Comparison of ENCODE assay signal across 20 cellular contexts in the genomic region with DNA sequence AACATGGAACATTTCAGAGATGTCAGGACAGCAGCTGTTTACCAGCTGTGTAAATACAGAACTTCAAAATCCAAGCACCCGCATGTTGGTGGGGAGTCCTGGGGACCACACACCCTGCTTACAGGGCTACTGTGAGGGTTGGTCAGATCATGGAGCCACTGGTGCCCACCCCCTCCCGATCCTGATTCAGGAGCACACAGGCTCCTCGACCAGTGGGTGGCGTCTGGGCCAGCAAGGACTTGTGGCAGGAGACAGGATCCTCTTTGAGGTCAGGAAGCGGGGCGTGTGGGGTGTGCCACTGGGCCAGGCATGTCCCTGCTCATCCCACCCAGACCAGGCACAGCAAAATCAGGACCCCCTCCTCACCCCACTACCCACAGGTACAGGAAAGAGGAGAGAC.
A peak's percentile ranks its signal among the peaks of the same experiment; 100 is the strongest.
DNase-seq lines count a peak whose midpoint lies in the region; ATAC-seq and TF ChIP-seq lines count a peak whose summit lies in the region.
"Had no signal": no experiment of that assay in that cellular context is flagged by ENCODE, and none has a peak within 500 bp of the region (broad histone marks: within the 10 kb centered on the region; RNA-seq: fewer than 3 reads in every experiment).

No MANE protein-coding gene starts in this region.

- no peaks in the 10 kb centered on the region for H4K20me1 ChIP-seq in DND-41 (ENCODE audit: insufficient read depth, low read length)

- H3K9me3 ChIP-seq in BE2C: no peaks in the 10 kb centered on the region
- H3K9me3 ChIP-seq in DND-41 (ENCODE audit: insufficient read depth, low read length, severe bottlenecking): no peaks in the 10 kb centered on the region
- no peaks in the 10 kb centered on the region for H3K9me3 ChIP-seq in RWPE2 (ENCODE audit: severe bottlenecking)
- H3K9me3 ChIP-seq in tibial artery: no peaks in the 10 kb centered on the region
- H3K9me3 ChIP-seq: gastroesophageal sphincter, Peyer's patch, prostate gland, testis had no signal

- H3K9ac ChIP-seq in DND-41 (ENCODE audit: low read depth, low read length): no peak overlapping the region

- TF ChIP-seq CTCF in BE2C (IDR thresholded peaks at IDR 0.05; ENCODE audit: low read depth, low read length) (peak; percentile 24; the same call in 1 of the 2 replicates), DND-41 (IDR thresholded peaks at IDR 0.05; ENCODE audit: borderline replicate concordance, extremely low read depth, low read length, poor library complexity, severe bottlenecking) (peak; percentile 19), RWPE2 (IDR thresholded peaks at IDR 0.05; ENCODE audit: poor library complexity, severe bottlenecking) (peak; percentile 22), tibial artery (IDR thresholded peaks at IDR 0.05) (no peak)

- H3K4me1 ChIP-seq in BE2C (no peaks in the 10 kb centered on the region), DND-41 (ENCODE audit: insufficient read depth, low read length) (peaks cover 16% of the 10 kb centered on the region; the same call in 1 of the 2 replicates), RWPE2 (ENCODE audit: insufficient read depth, poor library complexity, severe bottlenecking) (no peaks in the 10 kb centered on the region), tibial artery (no peaks in the 10 kb centered on the region)
- H3K4me1 ChIP-seq: gastroesophageal sphincter, Peyer's patch, prostate gland had no signal

- no peak overlapping the region for H2AFZ ChIP-seq in DND-41 (ENCODE audit: low read depth, low read length)

- H3K27me3 ChIP-seq in BE2C (no peaks in the 10 kb centered on the region; the same call in none of the 2 replicates), DND-41 (ENCODE audit: insufficient read depth, low read length, poor library complexity) (no peaks in the 10 kb centered on the region), RWPE2 (ENCODE audit: insufficient read depth, poor library complexity, severe bottlenecking) (peaks cover 3% of the 10 kb centered on the region), tibial artery (peaks cover 0 to 17% of the 10 kb centered on the region in 2 donors)
- H3K27me3 ChIP-seq: Peyer's patch, testis had no signal

- H3K36me3 ChIP-seq in BE2C (no peaks in the 10 kb centered on the region), DND-41 (ENCODE audit: insufficient read depth, low read length) (no peaks in the 10 kb centered on the region), RWPE2 (ENCODE audit: low read depth) (no peaks in the 10 kb centered on the region), tibial artery (no peaks in the 10 kb centered on the region)
- H3K36me3 ChIP-seq: gastroesophageal sphincter, Peyer's patch, prostate gland had no signal

- intact Hi-C loops in tibial artery (cut with DNase I; ENCODE audit: low total_unique reads): no loop called here

- H3K27ac ChIP-seq in DND-41 (ENCODE audit: low read length): no peak overlapping the region
- no peak overlapping the region for H3K27ac ChIP-seq in RWPE2 (ENCODE audit: poor library complexity, severe bottlenecking)
- no peak overlapping the region for H3K27ac ChIP-seq in tibial artery
- H3K27ac ChIP-seq: epithelial cell of prostate, gastroesophageal sphincter, Peyer's patch, prostate gland, testis, VCaP had no signal

- DNase-seq in BE2C (no peak), DND-41 (no peak), RWPE2 (ENCODE audit: low spot score) (no peak), iPS-NIHi11 (ENCODE audit: low spot score) (peak; percentile 66), NCI-H510A (lab: John Stamatoyannopoulos, UW) (no peak), anterior cingulate cortex (lab: John Stamatoyannopoulos, UW) (no peak), RPMI8226 (no peak), tibial artery (no peak)
- DNase-seq: activated gamma-delta T cell, AML-193, natural killer cell, NCI-H1930, NCI-H510A treated with DMSO at 0.1 percent for 48 hours, T-helper 1 cell, testis had no signal

- no peaks in the 10 kb centered on the region for H3K79me2 ChIP-seq in DND-41 (ENCODE audit: insufficient read depth, low read length)

- ATAC-seq in DND-41 (ENCODE audit: insufficient read depth, low read depth): no peak
- no peak for ATAC-seq in RWPE2 (ENCODE audit: low read depth)
- ATAC-seq: gastroesophageal sphincter, natural killer cell had no signal

- no peak overlapping the region for H3K4me3 ChIP-seq in BE2C (ENCODE audit: low read depth, low read length)
- H3K4me3 ChIP-seq in DND-41 (ENCODE audit: low read depth in 1 of 2, low read length in 2 of 2): no peak overlapping the region
- H3K4me3 ChIP-seq in RWPE2 (ENCODE audit: severe bottlenecking): no peak overlapping the region
- no peak overlapping the region for H3K4me3 ChIP-seq in tibial artery
- H3K4me3 ChIP-seq: gastroesophageal sphincter, Peyer's patch, prostate gland, testis had no signal

- H3K4me2 ChIP-seq in DND-41 (ENCODE audit: insufficient read depth, low read length): no peak overlapping the region

Comparison
In these comparisons a context has a peak if more than half of its experiments do, and no peak if none do; other contexts are left out.
1. CTCF ChIP-seq: peak in BE2C (single experiment), DND-41 (single experiment) and RWPE2 (single experiment); none in tibial artery (0 of 2).